8 cellular contexts compared by ENCODE assay signal in genomic region chr12:106986135-106986534, GRCh38. TPM values are rescaled to one million over a fixed set of nuclear protein-coding genes. Genes with fewer than 3 reads are reported as not detected.
DNase-seq lines count a peak whose midpoint lies in the region; ATAC-seq, FAIRE-seq and TF ChIP-seq lines count a peak whose summit lies in the region.

No MANE protein-coding gene starts in this region.

- in situ Hi-C loops in gastrocnemius medialis (cut with MboI; ENCODE audit: low sequenced_read_pairs in 4 of 4) (loop anchor here in 1 of 4 donors (25.0 kb wide), 1 partner anchor 101 kb away; the partner anchor contains the start of gene CRY1), ACHN (cut with HindIII; ENCODE audit: low pct_ligation_motif_present, low pct_unique_long_range_greater_than_20kb, low sequenced_read_pairs) (no loop called here)

- H3K27ac ChIP-seq in gastrocnemius medialis (peak overlapping the region; percentile 87 to 98 (median 93)), small intestine (ENCODE audit: low read depth in 1 of 2, low read length in 1 of 2) (peak overlapping the region in 1 of 2 donors; percentile 83)

- peak overlapping the region; percentile 92 to 96 (median 95) for H3K4me3 Mint-ChIP-seq in T-cell

- H3K27me3 ChIP-seq in gastrocnemius medialis = no peaks in the 10 kb centered on the region
- H3K27me3 ChIP-seq in small intestine (ENCODE audit: control insufficient read depth in 2 of 2, insufficient read depth in 2 of 2, low read length in 2 of 2) = no peaks in the 10 kb centered on the region

- intact Hi-C loops in gastrocnemius medialis (cut with DNase I; ENCODE audit: low total_unique reads) = no loop called here

- no peaks in the 10 kb centered on the region for H3K27me3 Mint-ChIP-seq in T-cell

- peaks cover 40 to 49% (median 45%) of the 10 kb centered on the region in 3 donors for H3K4me1 Mint-ChIP-seq in T-cell

- ATAC-seq in T-cell (replicated peaks in 1 of 4) (no peak), gastrocnemius medialis (no peak), GM21515 (IDR thresholded peaks at IDR 0.05; ENCODE audit: unreplicated experiment) (no peak), HG03457 (IDR thresholded peaks at IDR 0.05; ENCODE audit: unreplicated experiment) (no peak)

- H3K4me3 ChIP-seq in GM12875 (ENCODE audit: low read depth, low read length) (peak overlapping the region; percentile 70), fibroblast of the aortic adventitia (ENCODE audit: low read depth, low read length) (peak overlapping the region; percentile 82), gastrocnemius medialis (peak overlapping the region; percentile 69 to 90 (median 74)), small intestine (ENCODE audit: low read depth in 1 of 2, low read length in 2 of 2) (peak overlapping the region in 1 of 2 donors; percentile 66)

- H3K36me3 ChIP-seq in gastrocnemius medialis (peaks cover 0 to 18% of the 10 kb centered on the region in 2 donors), small intestine (ENCODE audit: control insufficient read depth in 2 of 2, insufficient read depth in 2 of 2, low read length in 2 of 2) (no peaks in the 10 kb centered on the region)

- no peaks in the 10 kb centered on the region for H3K9me3 ChIP-seq in gastrocnemius medialis
- no peaks in the 10 kb centered on the region for H3K9me3 ChIP-seq in small intestine (ENCODE audit: control insufficient read depth, low read depth)

- TF ChIP-seq POLR2A in gastrocnemius medialis (IDR thresholded peaks at IDR 0.05) = no peak

- 12 to 29% (median 21%) methylated on average over 4 of the region's 4 CpGs for WGBS in small intestine, 3 donors

- no peak for FAIRE-seq in small intestine (lab: Jason Lieb, UNC)

- peaks cover 0 to 5% (median 0%) of the 10 kb centered on the region in 3 donors for H3K9me3 Mint-ChIP-seq in T-cell

- DNase-seq in T-cell = no peak
- no peak for DNase-seq in fibroblast of the aortic adventitia (ENCODE audit: low read depth)
- no peak for DNase-seq in gastrocnemius medialis
- DNase-seq in ACHN = no peak
- DNase-seq in small intestine = no peak

- peak overlapping the region; percentile 77 to 82 for H3K27ac Mint-ChIP-seq in T-cell

- H3K4me1 ChIP-seq in gastrocnemius medialis (peaks cover 17 to 18% of the 10 kb centered on the region in 2 donors), small intestine (ENCODE audit: control insufficient read depth in 2 of 2, insufficient read depth in 1 of 2, low read depth in 1 of 2, low read length in 1 of 2) (peaks cover 8 to 9% of the 10 kb centered on the region in 2 donors)

- peaks cover 20% of the 10 kb centered on the region for H3K36me3 Mint-ChIP-seq in T-cell

- no peak for TF ChIP-seq CTCF in GM12875 (IDR thresholded peaks at IDR 0.05; ENCODE audit: borderline replicate concordance, insufficient read depth, low read depth, low read length)
- TF ChIP-seq CTCF in fibroblast of the aortic adventitia (IDR thresholded peaks at IDR 0.05; ENCODE audit: insufficient read depth, low read length) = no peak
- no peak for TF ChIP-seq CTCF in gastrocnemius medialis (IDR thresholded peaks at IDR 0.05 in 4 of 5, conservative IDR thresholded peaks at IDR 0.05 in 1 of 5)

- CTCF ChIA-PET in T-cell (lab: Charles Lee) = interaction anchor here in 1 of 2 donors (1.3 kb wide), 1 partner anchor 14 kb away, joined by 6 read pairs; no protein-coding TSS in a partner anchor

- POLR2A ChIA-PET in T-cell (lab: Charles Lee) = interaction anchor here (0.6 to 1.6 kb wide), 4 partner anchors 10 to 41 kb away, joined by 3 to 10 read pairs (median 4); partner anchors contain the start of gene TMEM263 (in 1 of the 2)

RNA-seq across cellular contexts. Expression of gene MTERF2, which starts 0.8 kb away (rescaled TPM):
- total RNA-seq in T-cell (10 to 100 TPM in 2 of 5 donors, 1 to 10 TPM in 3; 7.4 to 11.5 (median 8.8) TPM), fibroblast of the aortic adventitia (ENCODE audit: low replicate concordance) (5.2 and 7.4 TPM in 2 replicates), gastrocnemius medialis (10 to 100 TPM in 3 of 4 donors, 1 to 10 TPM in 1; 5.0 to 24.6 (median 13.7) TPM)
- polyA plus RNA-seq in small intestine = 10 to 100 TPM in 2 of 3 donors, 1 to 10 TPM in 1; 4.9 to 20.8 (median 10.7) TPM

RNA-seq across cellular contexts. Expression of gene TMEM263, which starts 30.4 kb away (rescaled TPM):
- 10 to 100 TPM; 29.8 to 36.5 (median 31.2) TPM for total RNA-seq in T-cell
- total RNA-seq in fibroblast of the aortic adventitia (ENCODE audit: low replicate concordance) = 136 and 138 TPM in 2 replicates
- 10 to 100 TPM in 3 of 4 donors, 1 to 10 TPM in 1; 8.9 to 26.7 (median 15.9) TPM for total RNA-seq in gastrocnemius medialis
- 10 to 100 TPM; 12.7 to 27.3 (median 13.8) TPM for polyA plus RNA-seq in small intestine
